Comparison of ENCODE assay signal across 8 cellular contexts in the genomic region with DNA sequence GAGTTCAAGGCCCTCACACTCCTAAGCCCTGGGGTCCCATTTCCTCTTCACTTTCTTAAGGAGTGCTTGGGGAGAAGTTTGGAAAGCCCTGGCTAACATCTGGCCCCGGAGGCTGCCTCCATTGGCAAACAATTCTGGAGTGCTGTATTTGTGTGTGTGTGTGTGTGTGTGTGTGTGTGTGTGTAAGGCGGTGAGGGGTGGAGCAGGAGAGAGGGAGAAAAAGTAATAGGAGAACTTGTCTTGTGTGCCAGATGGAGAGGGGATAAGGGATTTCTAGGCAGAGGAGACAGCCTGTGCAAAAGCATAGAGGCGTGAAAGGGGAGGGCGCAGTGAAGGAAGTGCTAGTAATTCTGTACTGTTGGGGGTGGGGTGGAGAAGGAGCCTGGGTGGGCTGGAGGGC. TPM values are rescaled to one million over a fixed set of nuclear protein-coding genes. Genes with fewer than 3 reads are reported as not detected.
DNase-seq lines count a peak whose midpoint lies in the region; ATAC-seq and TF ChIP-seq lines count a peak whose summit lies in the region.

No MANE protein-coding gene starts in this region.

- H3K4me3 ChIP-seq in CD4-positive, CD25-positive, alpha-beta regulatory T cell (ENCODE audit: low read depth, low read length): peak overlapping the region; percentile 50
- peak overlapping the region; percentile 67 for H3K4me3 ChIP-seq in MG63
- H3K4me3 ChIP-seq in upper lobe of left lung: peak overlapping the region in 3 of 4 donors; percentile 69 to 94 (median 81)

- no peaks in the 10 kb centered on the region for H3K9me3 ChIP-seq in CD4-positive, CD25-positive, alpha-beta regulatory T cell (ENCODE audit: control insufficient read depth in 2 of 2, low read length in 2 of 2)
- H3K9me3 ChIP-seq in MG63: no peaks in the 10 kb centered on the region
- no peaks in the 10 kb centered on the region for H3K9me3 ChIP-seq in upper lobe of left lung

- H3K9me3 Mint-ChIP-seq in CD4-positive, CD25-positive, alpha-beta regulatory T cell: no peaks in the 10 kb centered on the region
- H3K9me3 Mint-ChIP-seq in activated naive CD8-positive, alpha-beta T cell (ENCODE audit: low read depth): no peaks in the 10 kb centered on the region

- no peak for DNase-seq in CD4-positive, CD25-positive, alpha-beta regulatory T cell
- no peak for DNase-seq in MG63
- DNase-seq in iris pigment epithelial cell (ENCODE audit: low read depth): peak; percentile 72
- DNase-seq in upper lobe of left lung: no peak
- DNase-seq in posterior vena cava (ENCODE audit: low spot score): no peak

- peaks cover 15% of the 10 kb centered on the region for H3K27me3 ChIP-seq in CD4-positive, CD25-positive, alpha-beta regulatory T cell (ENCODE audit: control insufficient read depth, insufficient read depth, low read length)
- peaks cover 11% of the 10 kb centered on the region for H3K27me3 ChIP-seq in MG63
- no peaks in the 10 kb centered on the region for H3K27me3 ChIP-seq in upper lobe of left lung

- H3K27me3 Mint-ChIP-seq in CD4-positive, CD25-positive, alpha-beta regulatory T cell: peaks cover 34% of the 10 kb centered on the region
- peaks cover 8% of the 10 kb centered on the region for H3K27me3 Mint-ChIP-seq in activated naive CD8-positive, alpha-beta T cell

- peaks cover 21% of the 10 kb centered on the region for H3K4me1 ChIP-seq in CD4-positive, CD25-positive, alpha-beta regulatory T cell (ENCODE audit: control insufficient read depth, insufficient read depth, low read length, poor library complexity, severe bottlenecking)
- H3K4me1 ChIP-seq in upper lobe of left lung: peaks cover 9 to 24% (median 20%) of the 10 kb centered on the region in 4 donors

- TF ChIP-seq POLR2A in upper lobe of left lung (IDR thresholded peaks at IDR 0.05): no peak

- no peak for TF ChIP-seq CTCF in upper lobe of left lung (IDR thresholded peaks at IDR 0.05)

- ATAC-seq in CD4-positive, CD25-positive, alpha-beta regulatory T cell (ENCODE audit: low read depth in 2 of 2): no peak
- ATAC-seq in upper lobe of left lung (ENCODE audit: low FRiP score in 2 of 2): peak in 1 of 2 donors; percentile 4
- no peak for ATAC-seq in GM18907 (IDR thresholded peaks at IDR 0.05; ENCODE audit: unreplicated experiment)
- ATAC-seq in HG03521 (IDR thresholded peaks at IDR 0.05; ENCODE audit: unreplicated experiment): no peak

- H3K4me3 Mint-ChIP-seq in CD4-positive, CD25-positive, alpha-beta regulatory T cell: peak overlapping the region; percentile 86 to 91 (median 88)
- H3K4me3 Mint-ChIP-seq in activated naive CD8-positive, alpha-beta T cell: peak overlapping the region; percentile 73

- no peaks in the 10 kb centered on the region for H3K36me3 Mint-ChIP-seq in CD4-positive, CD25-positive, alpha-beta regulatory T cell
- H3K36me3 Mint-ChIP-seq in activated naive CD8-positive, alpha-beta T cell: no peaks in the 10 kb centered on the region

- no peak for TF ChIP-seq EP300 in upper lobe of left lung (IDR thresholded peaks at IDR 0.05)

- H3K27ac ChIP-seq in CD4-positive, CD25-positive, alpha-beta regulatory T cell (ENCODE audit: insufficient read depth, low read length, poor library complexity, severe bottlenecking): no peak overlapping the region
- peak overlapping the region in 2 of 4 donors; percentile 72 to 86 for H3K27ac ChIP-seq in upper lobe of left lung

- 27 to 31% methylated on average over 4 of the region's 4 CpGs for WGBS in upper lobe of left lung, 2 donors

- peak overlapping the region in 2 of 3 donors; percentile 24 to 86 for H3K27ac Mint-ChIP-seq in CD4-positive, CD25-positive, alpha-beta regulatory T cell
- no peak overlapping the region for H3K27ac Mint-ChIP-seq in activated naive CD8-positive, alpha-beta T cell

- peaks cover 9 to 33% (median 23%) of the 10 kb centered on the region in 4 donors for H3K4me1 Mint-ChIP-seq in CD4-positive, CD25-positive, alpha-beta regulatory T cell
- H3K4me1 Mint-ChIP-seq in activated naive CD8-positive, alpha-beta T cell (ENCODE audit: low read depth): peaks cover 26% of the 10 kb centered on the region

- no peaks in the 10 kb centered on the region for H3K36me3 ChIP-seq in CD4-positive, CD25-positive, alpha-beta regulatory T cell (ENCODE audit: control insufficient read depth, insufficient read depth, low read length)
- H3K36me3 ChIP-seq in MG63: no peaks in the 10 kb centered on the region
- H3K36me3 ChIP-seq in upper lobe of left lung: no peaks in the 10 kb centered on the region

- intact Hi-C loops in posterior vena cava (cut with DNase I): no loop called here

RNA-seq across cellular contexts. Expression of gene TRIM62, which starts 0.6 kb away (rescaled TPM):
- total RNA-seq in CD4-positive, CD25-positive, alpha-beta regulatory T cell: 29.1 TPM
- 1 to 10 TPM; 5.6 to 7.5 (median 6.2) TPM for polyA plus RNA-seq in CD4-positive, CD25-positive, alpha-beta regulatory T cell
- total RNA-seq in MG63 (2014; rRNA removed; shearing (Covaris generic); ENCODE audit: low replicate concordance): 0.82 and 3.2 TPM in 2 replicates
- total RNA-seq in upper lobe of left lung (10 to 100 TPM in 1 of 6 donors, 1 to 10 TPM in 5; 3.8 to 16.8 (median 5.5) TPM), posterior vena cava (1 to 10 TPM; 5.0 to 5.2 TPM)
